28 cellular contexts compared by ENCODE assay signal in the genomic region with DNA sequence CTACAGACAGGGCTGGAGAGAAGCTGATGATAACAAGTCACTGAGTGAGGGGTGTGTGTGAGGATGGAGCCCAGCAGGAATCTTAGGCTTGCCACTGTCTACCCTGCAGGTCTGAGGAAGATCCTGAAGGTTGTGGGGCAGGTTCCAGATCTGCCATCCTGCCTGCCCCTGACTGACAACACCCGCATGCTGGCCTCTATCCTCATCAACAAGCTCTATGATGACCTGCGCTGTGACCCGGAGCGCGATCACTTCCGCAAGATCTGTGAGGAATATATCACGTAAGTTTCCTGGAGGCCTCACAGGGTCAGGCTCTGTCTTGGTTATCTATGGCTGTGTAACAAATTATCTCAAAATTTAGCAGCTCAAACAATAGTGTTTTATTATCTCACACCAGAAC. TPM values are rescaled to one million over a fixed set of nuclear protein-coding genes. Genes with fewer than 3 reads are reported as not detected.
"Had no signal": no experiment of that assay in that cellular context is flagged by ENCODE, and none has a peak within 500 bp of the region (broad histone marks: within the 10 kb centered on the region; RNA-seq: fewer than 3 reads in every experiment).

No MANE protein-coding gene starts in this region.

- H3K4me3 ChIP-seq: adrenal gland, Peyer's patch, SJCRH30 had no signal

- H3K36me3 ChIP-seq: adrenal gland, Peyer's patch, SJCRH30 had no signal

- H3K36me3 Mint-ChIP-seq: WTC11 had no signal

- H3K27me3 ChIP-seq: Peyer's patch had no signal

- H3K27ac ChIP-seq: adrenal gland, KMS-11, Peyer's patch, RWPE1, SJCRH30 had no signal

- DNase-seq: activated CD4-positive, alpha-beta T cell treated with anti-CD3 and anti-CD28 coated beads for 48 hours; activated CD4-positive, alpha-beta T cell treated with anti-CD3 and anti-CD28 coated beads, Interleukin-2, amount 50 U/mL, for 4 hours; activated CD4-positive, CD25-positive, alpha-beta regulatory T cell treated with anti-CD3 and anti-CD28 coated beads, Interleukin-2, amount 50 U/mL, for 72 hours; activated CD8-positive, alpha-beta memory T cell treated with anti-CD3 and anti-CD28 coated beads, Interleukin-2, amount 50 U/mL, for 48 hours; activated CD8-positive, alpha-beta T cell treated with anti-CD3 and anti-CD28 coated beads, Interleukin-2, amount 10 ng/mL, durations not matched to agents 7 days and 5 days; activated naive CD4-positive, alpha-beta T cell treated with anti-CD3 and anti-CD28 coated beads, Interleukin-2, amount 50 U/mL, for 16 hours; activated naive CD8-positive, alpha-beta T cell treated with anti-CD3 and anti-CD28 coated beads, Interleukin-2, amount 10 ng/mL, durations not matched to agents 7 days and 5 days; activated T-cell treated with anti-CD3 and anti-CD28 coated beads, Interleukin-2, amount 50 U/mL, for 1 hour; adrenal gland; anterior cingulate cortex; central memory CD4-positive, alpha-beta T cell; MV-4-11; NCI-H1092 treated with DMSO at 0.1 percent for 48 hours; NCI-H1417 treated with DMSO at 0.1 percent for 48 hours; NCI-H1694; NCI-H2029 treated with DMSO at 0.1 percent for 48 hours; NCI-H510A treated with DMSO at 0.1 percent for 48 hours; NCI-H69; Peyer's patch; Right ventricle myocardium superior; SJCRH30; SK-N-SH; T-helper 9 cell had no signal

- H3K4me1 ChIP-seq: adrenal gland, Peyer's patch, SJCRH30 had no signal

- H3K27me3 Mint-ChIP-seq: activated naive CD8-positive, alpha-beta T cell treated with anti-CD3 and anti-CD28 coated beads, Interleukin-2, amount 10 ng/mL, durations not matched to agents 7 days and 5 days had no signal

- ATAC-seq: activated CD8-positive, alpha-beta T cell treated with anti-CD3 and anti-CD28 coated beads, Interleukin-2, amount 10 ng/mL, durations not matched to agents 7 days and 5 days; WTC11 had no signal

- H3K27ac Mint-ChIP-seq: activated CD8-positive, alpha-beta T cell treated with anti-CD3 and anti-CD28 coated beads, Interleukin-2, amount 10 ng/mL, durations not matched to agents 7 days and 5 days; activated naive CD8-positive, alpha-beta T cell treated with anti-CD3 and anti-CD28 coated beads, Interleukin-2, amount 10 ng/mL, durations not matched to agents 7 days and 5 days; WTC11 had no signal

- H3K9me3 ChIP-seq: adrenal gland, Peyer's patch, SJCRH30, SK-N-SH had no signal

- H3K4me3 Mint-ChIP-seq: activated CD8-positive, alpha-beta T cell treated with anti-CD3 and anti-CD28 coated beads, Interleukin-2, amount 10 ng/mL, durations not matched to agents 7 days and 5 days; activated naive CD8-positive, alpha-beta T cell treated with anti-CD3 and anti-CD28 coated beads, Interleukin-2, amount 10 ng/mL, durations not matched to agents 7 days and 5 days; WTC11 had no signal

- H3K9me3 Mint-ChIP-seq: activated naive CD8-positive, alpha-beta T cell treated with anti-CD3 and anti-CD28 coated beads, Interleukin-2, amount 10 ng/mL, durations not matched to agents 7 days and 5 days had no signal

RNA-seq across cellular contexts. Expression of a gene that starts 16.3 kb away (rescaled TPM):
- total RNA-seq: activated CD8-positive, alpha-beta T cell treated with anti-CD3 and anti-CD28 coated beads, Interleukin-2, amount 10 ng/mL, durations not matched to agents 7 days and 5 days; MCF 10A; Peyer's patch had no signal
- polyA plus RNA-seq: SK-N-SH had no signal

RNA-seq across cellular contexts. Expression of a gene that starts 30.3 kb away (rescaled TPM):
- total RNA-seq: activated CD8-positive, alpha-beta T cell treated with anti-CD3 and anti-CD28 coated beads, Interleukin-2, amount 10 ng/mL, durations not matched to agents 7 days and 5 days; activated naive CD8-positive, alpha-beta T cell treated with anti-CD3 and anti-CD28 coated beads, Interleukin-2, amount 10 ng/mL, durations not matched to agents 7 days and 5 days; adrenal gland; MCF 10A; Peyer's patch; Right ventricle myocardium superior; SJCRH30; T-helper 1 cell treated with Interleukin-12 subunit alpha and Interleukin-12 subunit beta and Interleukin-4 antibody, amounts not matched to agents 30 ng/mL and 1 ng/mL, for 36 hours; WTC11 had no signal
- polyA plus RNA-seq: adrenal gland, SK-N-SH had no signal

RNA-seq across cellular contexts. Expression of a gene that starts 42.5 kb away (rescaled TPM):
- total RNA-seq: activated CD8-positive, alpha-beta T cell treated with anti-CD3 and anti-CD28 coated beads, Interleukin-2, amount 10 ng/mL, durations not matched to agents 7 days and 5 days; activated naive CD8-positive, alpha-beta T cell treated with anti-CD3 and anti-CD28 coated beads, Interleukin-2, amount 10 ng/mL, durations not matched to agents 7 days and 5 days; adrenal gland; MCF 10A; Peyer's patch; Right ventricle myocardium superior; SJCRH30; WTC11 had no signal
- polyA plus RNA-seq: adrenal gland, SK-N-SH had no signal
